13 cellular contexts compared by ENCODE assay signal in the genomic region with DNA sequence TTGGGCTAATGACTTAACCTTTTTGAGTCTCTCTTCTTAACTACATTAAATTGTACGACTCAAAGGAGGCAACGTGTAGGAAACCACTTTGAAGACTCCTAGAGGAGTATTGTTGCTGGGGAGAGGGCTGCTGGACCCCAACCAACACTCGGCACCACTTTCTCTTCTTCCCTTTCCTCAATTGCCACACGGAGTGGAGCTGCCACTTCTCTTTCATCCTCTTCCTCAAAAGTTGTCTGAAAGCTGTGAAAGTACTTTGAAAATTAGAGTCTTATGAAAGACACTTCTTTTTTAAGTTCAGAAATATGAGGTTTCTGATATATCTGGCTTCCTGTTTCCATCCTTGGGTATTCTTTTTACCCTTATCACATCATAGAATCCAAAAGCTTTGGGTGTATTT. TPM values are rescaled to one million over a fixed set of nuclear protein-coding genes. Genes with fewer than 3 reads are reported as not detected.
DNase-seq lines count a peak whose midpoint lies in the region; ATAC-seq, FAIRE-seq and TF ChIP-seq lines count a peak whose summit lies in the region.
"Had no signal": no experiment of that assay in that cellular context is flagged by ENCODE, and none has a peak within 500 bp of the region (broad histone marks: within the 10 kb centered on the region; RNA-seq: fewer than 3 reads in every experiment).

No MANE protein-coding gene starts in this region.

- no peak for TF ChIP-seq EP300 in sigmoid colon (IDR thresholded peaks at IDR 0.05)

- H3K4me1 ChIP-seq in CD8-positive, alpha-beta memory T cell (ENCODE audit: insufficient read depth, low read length), result peaks cover 49% of the 10 kb centered on the region
- H3K4me1 ChIP-seq in adrenal gland (replicated peaks in 1 of 2), result peaks cover 51 to 54% of the 10 kb centered on the region in 2 donors
- H3K4me1 ChIP-seq in sigmoid colon, result peaks cover 0 to 65% (median 62%) of the 10 kb centered on the region in 4 donors

- H3K36me3 Mint-ChIP-seq in CD8-positive, alpha-beta memory T cell, result peaks cover 32 to 74% (median 33%) of the 10 kb centered on the region in 3 donors

- intact Hi-C loops in adrenal gland (cut with DNase I) (no loop called here), sigmoid colon (cut with DNase I) (no loop called here)

- TF ChIP-seq POLR2A in adrenal gland (IDR thresholded peaks at IDR 0.05), result no peak
- TF ChIP-seq POLR2A in sigmoid colon (IDR thresholded peaks at IDR 0.05), result no peak

- no peak overlapping the region for H3K27ac ChIP-seq in CD8-positive, alpha-beta memory T cell (ENCODE audit: low read depth, low read length)
- peak overlapping the region in 3 of 5 donors; percentile 90 to 92 (median 91) for H3K27ac ChIP-seq in adrenal gland
- peak overlapping the region; percentile 80 to 89 (median 82) for H3K27ac ChIP-seq in sigmoid colon

- H3K27me3 ChIP-seq in CD8-positive, alpha-beta memory T cell (ENCODE audit: insufficient read depth, low read length, poor library complexity, severe bottlenecking), result no peaks in the 10 kb centered on the region
- H3K27me3 ChIP-seq in adrenal gland, result no peaks in the 10 kb centered on the region
- H3K27me3 ChIP-seq in sigmoid colon, result no peaks in the 10 kb centered on the region

- H3K9me3 ChIP-seq in CD8-positive, alpha-beta memory T cell (ENCODE audit: low read length), result no peaks in the 10 kb centered on the region
- H3K9me3 ChIP-seq in adrenal gland (replicated peaks in 1 of 3) (peaks cover 0 to 3% (median 0%) of the 10 kb centered on the region in 3 donors), sigmoid colon (no peaks in the 10 kb centered on the region)

- WGBS in adrenal gland, 4 donors, result 50 to 64% (median 56%) methylated on average over 4 of the region's 4 CpGs
- whole genome bisulfite sequencing in sigmoid colon, 2 donors, result 64 to 85% methylated on average over 4 of the region's 4 CpGs

- H3K4me3 ChIP-seq in CD8-positive, alpha-beta memory T cell (ENCODE audit: low read length), result no peak overlapping the region
- H3K4me3 ChIP-seq in adrenal gland, result no peak overlapping the region
- no peak overlapping the region for H3K4me3 ChIP-seq in sigmoid colon

- CTCF ChIA-PET in CD8-positive, alpha-beta memory T cell (lab: Charles Lee), result interaction anchor here (0.9 to 1.3 kb wide), 2 partner anchors 11 to 201 kb away, joined by 3 to 4 read pairs; no protein-coding TSS in a partner anchor

- TF ChIP-seq CTCF in adrenal gland (IDR thresholded peaks at IDR 0.05) (no peak), sigmoid colon (IDR thresholded peaks at IDR 0.05) (no peak)

- no peaks in the 10 kb centered on the region for H3K27me3 Mint-ChIP-seq in CD8-positive, alpha-beta memory T cell

- FAIRE-seq in HTR-8/SVneo (lab: Jason Lieb, UNC), result no peak

- no peak for ATAC-seq in HG03565 (IDR thresholded peaks at IDR 0.05; ENCODE audit: unreplicated experiment)

- H3K4me3 Mint-ChIP-seq in CD8-positive, alpha-beta memory T cell, result no peak overlapping the region

- no peaks in the 10 kb centered on the region for H3K36me3 ChIP-seq in CD8-positive, alpha-beta memory T cell (ENCODE audit: insufficient read depth, low read length)
- H3K36me3 ChIP-seq in adrenal gland (replicated peaks in 1 of 2) (no peaks in the 10 kb centered on the region), sigmoid colon (peaks cover 0 to 5% (median 0%) of the 10 kb centered on the region in 4 donors)

- H3K4me1 Mint-ChIP-seq in CD8-positive, alpha-beta memory T cell, result peaks cover 71 to 85% (median 83%) of the 10 kb centered on the region in 3 donors

- H3K27ac Mint-ChIP-seq in CD8-positive, alpha-beta memory T cell, result peak overlapping the region in 5 of 8 donors; percentile 10 to 57 (median 18)

- peaks cover 0 to 8% (median 2%) of the 10 kb centered on the region in 5 donors for H3K9me3 Mint-ChIP-seq in CD8-positive, alpha-beta memory T cell

- POLR2A ChIA-PET in CD8-positive, alpha-beta memory T cell (lab: Charles Lee), result interaction anchor here (0.6 kb wide), 1 partner anchor 210 kb away, joined by 8 read pairs; no protein-coding TSS in a partner anchor

- DNase-seq in CD8-positive, alpha-beta memory T cell, result no peak
- DNase-seq in NOMO-1 treated with dmso at 0.1 percent for 144 hours (lab: John Stamatoyannopoulos, UW; ENCODE audit: unreplicated experiment) (peak; percentile 55), adrenal gland (no peak), sigmoid colon (no peak), HTR-8/SVneo (ENCODE audit: insufficient read length, low spot score) (no peak), NCI-H2196 (lab: John Stamatoyannopoulos, UW; ENCODE audit: unreplicated experiment) (no peak)
- DNase-seq: activated CD4-positive, CD25-positive, alpha-beta regulatory T cell treated with anti-CD3 and anti-CD28 coated beads, Interleukin-2, amount 50 U/mL, for 72 hours; IMR-90; NCI-H1436; NCI-H526 treated with DMSO at 0.1 percent for 48 hours; retina; stimulated activated CD4-positive, alpha-beta T cell treated with anti-CD3 and anti-CD28 coated beads, Interleukin-4, amount 100 ng/mL, for 24 hours had no signal

RNA-seq across cellular contexts. Expression of a gene that starts 59.5 kb away (rescaled TPM):
- 100 to 1,000 TPM; 134 to 136 TPM for total RNA-seq in CD8-positive, alpha-beta memory T cell
- polyA plus RNA-seq in CD8-positive, alpha-beta memory T cell, result 163 TPM
- total RNA-seq in adrenal gland, result 100 to 1,000 TPM in 2 of 8 donors, 10 to 100 TPM in 6; 25.4 to 112 (median 79.4) TPM
- 100 to 1,000 TPM in 1 of 3 donors, 10 to 100 TPM in 2; 79.1 to 135 (median 98.5) TPM for polyA plus RNA-seq in adrenal gland
- total RNA-seq in sigmoid colon, result 10 to 100 TPM; 41.0 to 95.8 (median 70.7) TPM
- polyA plus RNA-seq in sigmoid colon, result 100 to 1,000 TPM in 1 of 3 donors, 10 to 100 TPM in 2; 60.0 to 118 (median 88.3) TPM

RNA-seq across cellular contexts. Expression of a gene that starts 59.5 kb away (rescaled TPM):
- 10 to 100 TPM; 23.2 to 23.8 TPM for total RNA-seq in CD8-positive, alpha-beta memory T cell
- 1.4 TPM for polyA plus RNA-seq in CD8-positive, alpha-beta memory T cell
- total RNA-seq in adrenal gland (10 to 100 TPM; 14.6 to 63.9 (median 43.0) TPM), sigmoid colon (10 to 100 TPM; 20.6 to 41.8 (median 22.7) TPM)
- polyA plus RNA-seq in adrenal gland (1 to 10 TPM; 2.3 to 8.9 (median 4.7) TPM), sigmoid colon (1 to 10 TPM in 2 of 3 donors, under 1 TPM in 1; 0.60 to 3.6 (median 1.2) TPM)
